In the genomic region with DNA sequence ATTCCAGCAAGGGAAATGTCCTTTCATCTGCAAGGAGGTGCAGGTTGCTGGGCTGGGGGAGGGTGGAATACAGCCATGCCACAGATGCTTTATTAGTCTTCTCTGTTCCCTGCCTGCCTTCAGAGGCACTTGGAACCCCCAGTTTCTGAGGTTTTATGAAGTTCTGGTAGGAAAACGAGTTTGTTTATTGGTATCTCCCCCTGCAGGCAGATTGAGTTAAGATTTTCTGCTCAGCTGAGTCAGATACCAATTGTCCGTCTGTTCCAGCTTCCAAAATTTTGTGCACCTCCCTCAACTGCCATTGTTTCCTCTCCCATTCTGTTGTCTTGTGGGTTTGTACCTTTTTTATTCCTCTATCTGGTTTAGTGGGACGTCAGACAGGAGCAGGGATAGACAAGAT, we compare ENCODE assay signal across 12 cellular contexts.
DNase-seq lines count a peak whose midpoint lies in the region; ATAC-seq, FAIRE-seq and TF ChIP-seq lines count a peak whose summit lies in the region.
"Had no signal": no experiment of that assay in that cellular context is flagged by ENCODE, and none has a peak within 500 bp of the region (broad histone marks: within the 10 kb centered on the region; RNA-seq: fewer than 3 reads in every experiment).

No MANE protein-coding gene starts in this region.

- no peaks in the 10 kb centered on the region for H3K9me3 ChIP-seq in H9 (ENCODE audit: control insufficient read depth, low read depth, low read length)
- H3K9me3 ChIP-seq in kidney (ENCODE audit: control insufficient read depth in 1 of 2, low read length in 2 of 2): no peaks in the 10 kb centered on the region
- H3K9me3 ChIP-seq: left lung had no signal

- DNase-seq in BJ (ENCODE audit: low read depth): no peak
- no peak for DNase-seq in H9
- no peak for DNase-seq in activated T-helper 1 cell treated with anti-CD3 and anti-CD28 coated beads, Interleukin-12 subunit alpha, Interleukin-12 subunit beta, Interleukin-2, Interleukin-4 antibody, amounts not matched to agents 30 ng/mL and 10 ng/mL and 1 ng/mL, durations not matched to agents 14 hours and 24 hours and 36 hours (ENCODE audit: low spot score)
- DNase-seq in kidney: no peak
- DNase-seq in LoVo (ENCODE audit: low spot score): no peak
- DNase-seq in kidney glomerular epithelial cell (lab: John Stamatoyannopoulos, UW): no peak
- no peak for DNase-seq in GM12892 (ENCODE audit: insufficient read length)
- DNase-seq: CD4-positive, alpha-beta memory T cell; left lung; NCI-H2171 treated with DMSO at 0.1 percent for 48 hours had no signal

- no peak overlapping the region for H3T11ph ChIP-seq in H9 (ENCODE audit: low read length)

- peaks cover 1% of the 10 kb centered on the region; the same call in 1 of the 2 replicates for H3K36me3 ChIP-seq in BJ (ENCODE audit: control insufficient read depth, insufficient read depth, low read length)
- H3K36me3 ChIP-seq in kidney (ENCODE audit: control insufficient read depth in 1 of 2, insufficient read depth in 2 of 2, low read length in 2 of 2): no peaks in the 10 kb centered on the region
- H3K36me3 ChIP-seq: left lung had no signal

- peaks cover 14 to 18% of the 10 kb centered on the region in 2 experiments for H3K4me1 Mint-ChIP-seq in H9
- H3K4me1 Mint-ChIP-seq in activated T-helper 1 cell treated with anti-CD3 and anti-CD28 coated beads, Interleukin-12 subunit alpha, Interleukin-12 subunit beta, Interleukin-2, Interleukin-4 antibody, amounts not matched to agents 30 ng/mL and 10 ng/mL and 1 ng/mL, durations not matched to agents 14 hours and 24 hours and 36 hours (ENCODE audit: low read depth): peaks cover 88% of the 10 kb centered on the region

- no peak for ATAC-seq in GM21723 (IDR thresholded peaks at IDR 0.05; ENCODE audit: unreplicated experiment)
- ATAC-seq: left lung had no signal

- intact Hi-C loops in activated T-helper 1 cell treated with anti-CD3 and anti-CD28 coated beads, Interleukin-12 subunit alpha, Interleukin-12 subunit beta, Interleukin-2, Interleukin-4 antibody, amounts not matched to agents 30 ng/mL and 10 ng/mL and 1 ng/mL, durations not matched to agents 14 hours and 24 hours and 36 hours (cut with micrococcal nuclease): no loop called here
- intact Hi-C loops in kidney (cut with DNase I): no loop called here

- no peaks in the 10 kb centered on the region for H3K23me2 ChIP-seq in H9 (ENCODE audit: insufficient read length, low read depth, low read length, poor library complexity, severe bottlenecking)

- no peak overlapping the region for H3K4me3 Mint-ChIP-seq in H9
- no peak overlapping the region for H3K4me3 Mint-ChIP-seq in activated T-helper 1 cell treated with anti-CD3 and anti-CD28 coated beads, Interleukin-12 subunit alpha, Interleukin-12 subunit beta, Interleukin-2, Interleukin-4 antibody, amounts not matched to agents 30 ng/mL and 10 ng/mL and 1 ng/mL, durations not matched to agents 14 hours and 24 hours and 36 hours
- H3K4me3 Mint-ChIP-seq: CD4-positive, alpha-beta memory T cell; T-helper 1 cell treated with Interleukin-12 subunit alpha and Interleukin-12 subunit beta and Interleukin-4 antibody, amounts not matched to agents 30 μg/mL and 1 μg/mL, for 36 hours had no signal

- no peak overlapping the region for H3K9ac ChIP-seq in H9 (ENCODE audit: extremely low read depth, insufficient read length, low read length)
- no peak overlapping the region for H3K9ac ChIP-seq in kidney (ENCODE audit: low read length in 2 of 2)

- no peak overlapping the region for H2AFZ ChIP-seq in H9 (ENCODE audit: low read length)

- H3K4me1 ChIP-seq in H9 (ENCODE audit: insufficient read depth, low read length) (peaks cover 5% of the 10 kb centered on the region), kidney (ENCODE audit: control insufficient read depth in 1 of 2, insufficient read depth in 1 of 2, low read depth in 1 of 2, low read length in 2 of 2) (peaks cover 2 to 6% of the 10 kb centered on the region in 2 donors)

- no peak overlapping the region for H2AK5ac ChIP-seq in H9 (ENCODE audit: insufficient read length, low read length)

- no peak for TF ChIP-seq POLR2A in GM12892 (IDR thresholded peaks at IDR 0.05; ENCODE audit: low read depth, low read length)

- POLR2A ChIA-PET in BJ (lab: Charles Lee): no interaction called here

- H3K4me3 ChIP-seq in BJ (ENCODE audit: low read depth, low read length) (no peak overlapping the region), kidney (ENCODE audit: low read length in 2 of 2) (no peak overlapping the region)
- H3K4me3 ChIP-seq: left lung had no signal

- no peak overlapping the region for H2BK5ac ChIP-seq in H9 (ENCODE audit: insufficient read length, low read length)

- H3K27ac ChIP-seq in H9 (ENCODE audit: insufficient read length, low read depth, low read length): no peak overlapping the region
- H3K27ac ChIP-seq in kidney (ENCODE audit: low read depth in 2 of 2, low read length in 2 of 2): no peak overlapping the region
- H3K27ac ChIP-seq: left lung had no signal

- no peak overlapping the region for H2BK15ac ChIP-seq in H9 (ENCODE audit: low read depth, low read length)

- H3K36me3 Mint-ChIP-seq in H9 (ENCODE audit: insufficient read depth in 1 of 3, low read depth in 3 of 3): peaks cover 0 to 3% (median 2%) of the 10 kb centered on the region in 3 experiments; a peak in 1 of 7 replicates
- peaks cover 66% of the 10 kb centered on the region for H3K36me3 Mint-ChIP-seq in activated T-helper 1 cell treated with anti-CD3 and anti-CD28 coated beads, Interleukin-12 subunit alpha, Interleukin-12 subunit beta, Interleukin-2, Interleukin-4 antibody, amounts not matched to agents 30 ng/mL and 10 ng/mL and 1 ng/mL, durations not matched to agents 14 hours and 24 hours and 36 hours (ENCODE audit: low read depth)

- H2BK20ac ChIP-seq in H9 (ENCODE audit: low read depth, low read length, poor library complexity, severe bottlenecking): no peak overlapping the region

- H3K79me1 ChIP-seq in H9 (ENCODE audit: insufficient read depth, low read depth, low read length, poor library complexity, severe bottlenecking): no peaks in the 10 kb centered on the region

- H3K27me3 Mint-ChIP-seq in H9 (ENCODE audit: low read depth): no peaks in the 10 kb centered on the region
- no peaks in the 10 kb centered on the region for H3K27me3 Mint-ChIP-seq in activated T-helper 1 cell treated with anti-CD3 and anti-CD28 coated beads, Interleukin-12 subunit alpha, Interleukin-12 subunit beta, Interleukin-2, Interleukin-4 antibody, amounts not matched to agents 30 ng/mL and 10 ng/mL and 1 ng/mL, durations not matched to agents 14 hours and 24 hours and 36 hours (ENCODE audit: insufficient read depth)
- H3K27me3 Mint-ChIP-seq: CD4-positive, alpha-beta memory T cell had no signal

- no peak overlapping the region for H4K91ac ChIP-seq in H9 (ENCODE audit: insufficient read length, low read depth, low read length)

- no peaks in the 10 kb centered on the region; a peak in 1 of 5 replicates for H3K9me3 Mint-ChIP-seq in H9
- peaks cover 3% of the 10 kb centered on the region for H3K9me3 Mint-ChIP-seq in activated T-helper 1 cell treated with anti-CD3 and anti-CD28 coated beads, Interleukin-12 subunit alpha, Interleukin-12 subunit beta, Interleukin-2, Interleukin-4 antibody, amounts not matched to agents 30 ng/mL and 10 ng/mL and 1 ng/mL, durations not matched to agents 14 hours and 24 hours and 36 hours
- H3K9me3 Mint-ChIP-seq: T-helper 1 cell treated with Interleukin-12 subunit alpha and Interleukin-12 subunit beta and Interleukin-4 antibody, amounts not matched to agents 30 μg/mL and 1 μg/mL, for 36 hours had no signal

- no peak overlapping the region for H2BK120ac ChIP-seq in H9 (ENCODE audit: low read depth, low read length, poor library complexity, severe bottlenecking)

- H2BK12ac ChIP-seq in H9 (ENCODE audit: insufficient read length, low read depth, low read length): no peak overlapping the region

- no CpG with 5 or more reads among the region's 3 CpGs for WGBS in H9 (ENCODE audit: extremely low coverage, insufficient read length, low lambda C conversion rate)

- TF ChIP-seq CTCF in BJ (IDR thresholded peaks at IDR 0.05; ENCODE audit: insufficient read depth, low read depth, low read length): 0 out of 2 replicates have a peak, but pooled peaks have one; percentile 2
- TF ChIP-seq CTCF in H9 (conservative IDR thresholded peaks at IDR 0.05): peak; percentile 49
- peak; percentile 13 for TF ChIP-seq CTCF in kidney (IDR thresholded peaks at IDR 0.05; ENCODE audit: borderline replicate concordance, extremely low read depth, insufficient read depth)

- H3K14ac ChIP-seq in H9 (ENCODE audit: insufficient read depth, low read length): no peak overlapping the region

- no peak overlapping the region for H3K27ac Mint-ChIP-seq in H9
- H3K27ac Mint-ChIP-seq in activated T-helper 1 cell treated with anti-CD3 and anti-CD28 coated beads, Interleukin-12 subunit alpha, Interleukin-12 subunit beta, Interleukin-2, Interleukin-4 antibody, amounts not matched to agents 30 ng/mL and 10 ng/mL and 1 ng/mL, durations not matched to agents 14 hours and 24 hours and 36 hours: peak overlapping the region; percentile 4
- H3K27ac Mint-ChIP-seq: T-helper 1 cell treated with Interleukin-12 subunit alpha and Interleukin-12 subunit beta and Interleukin-4 antibody, amounts not matched to agents 30 μg/mL and 1 μg/mL, for 36 hours had no signal

- H3K79me2 ChIP-seq in H9 (ENCODE audit: insufficient read depth, low read length): no peaks in the 10 kb centered on the region

- no peak overlapping the region for H4K8ac ChIP-seq in H9 (replicated peaks; ENCODE audit: insufficient read length, low read depth, low read length)

- no peak overlapping the region for H3K56ac ChIP-seq in H9 (ENCODE audit: insufficient read length, low read depth, low read length)

- CTCF ChIA-PET in BJ (lab: Yijun Ruan, JAX): interaction anchor here (0.9 kb wide), 1 partner anchor 12 kb away, joined by 4 read pairs; no protein-coding TSS in a partner anchor

- no peak overlapping the region for H3K4me2 ChIP-seq in H9 (ENCODE audit: insufficient read depth, insufficient read length, low read length)

- H3K18ac ChIP-seq in H9 (ENCODE audit: insufficient read length, low read depth, low read length): no peak overlapping the region

- H3K27me3 ChIP-seq in BJ (ENCODE audit: control insufficient read depth, insufficient read depth, low read length) (no peaks in the 10 kb centered on the region), H9 (ENCODE audit: insufficient read depth, low read length) (no peaks in the 10 kb centered on the region)
- H3K27me3 ChIP-seq: left lung had no signal

- H4K5ac ChIP-seq in H9 (ENCODE audit: insufficient read length, low read depth, low read length): no peak overlapping the region

- FAIRE-seq in kidney (lab: Jason Lieb, UNC) (no peak), GM12892 (lab: Jason Lieb, UNC) (no peak)

- no peak overlapping the region for H3K4ac ChIP-seq in H9 (ENCODE audit: low read depth, low read length)

- H3K23ac ChIP-seq in H9 (ENCODE audit: insufficient read length, low read depth, low read length): no peak overlapping the region

- no peaks in the 10 kb centered on the region for H4K20me1 ChIP-seq in H9 (ENCODE audit: control insufficient read depth, insufficient read depth, insufficient read length)
